ENCODE assay signal across 34 cellular contexts in genomic region chr6:70216767-70217166, GRCh38.
"Had no signal": no experiment of that assay in that cellular context is flagged by ENCODE, and none has a peak within 500 bp of the region (broad histone marks: within the 10 kb centered on the region; RNA-seq: fewer than 3 reads in every experiment).

No MANE protein-coding gene starts in this region.

- H3K27ac ChIP-seq: brain microvascular endothelial cell, coronary artery, esophagus muscularis mucosa, foreskin keratinocyte, gastrocnemius medialis, heart left ventricle, WERI-Rb-1 had no signal

- ATAC-seq: activated CD4-positive, alpha-beta T cell treated with anti-CD3 and anti-CD28 coated beads for 36 hours; activated CD8-positive, alpha-beta T cell treated with anti-CD3 and anti-CD28 coated beads for 36 hours; activated naive CD4-positive, alpha-beta T cell treated with anti-CD3 and anti-CD28 coated beads, Interleukin-2, amount 50 U/mL, for 72 hours; activated T-cell treated with anti-CD3 and anti-CD28 coated beads, Interleukin-2, amount 50 U/mL, for 72 hours; effector memory CD8-positive, alpha-beta T cell; foreskin keratinocyte; gastrocnemius medialis; heart left ventricle; T-helper 17 cell had no signal

- H3K4me3 ChIP-seq: coronary artery, esophagus muscularis mucosa, gastrocnemius medialis, heart left ventricle had no signal

- H3K36me3 ChIP-seq: brain microvascular endothelial cell, esophagus muscularis mucosa, gastrocnemius medialis, heart left ventricle, WERI-Rb-1 had no signal

- DNase-seq: activated CD4-positive, alpha-beta T cell treated with anti-CD3 and anti-CD28 coated beads for 36 hours; activated CD4-positive, alpha-beta T cell treated with anti-CD3 and anti-CD28 coated beads, Interleukin-2, amount 10 ng/mL, durations not matched to agents 7 days and 5 days; activated CD4-positive, alpha-beta T cell treated with anti-CD3 and anti-CD28 coated beads, Interleukin-2, amount 50 U/mL, for 48 hours; activated CD4-positive, CD25-positive, alpha-beta regulatory T cell; activated CD4-positive, CD25-positive, alpha-beta regulatory T cell treated with anti-CD3 and anti-CD28 coated beads, Interleukin-2, amount 50 U/mL, for 72 hours; activated CD8-positive, alpha-beta memory T cell treated with anti-CD3 and anti-CD28 coated beads for 24 hours; activated CD8-positive, alpha-beta T cell treated with anti-CD3 and anti-CD28 coated beads for 36 hours; activated gamma-delta T cell; activated naive CD4-positive, alpha-beta T cell; activated naive CD4-positive, alpha-beta T cell treated with anti-CD3 and anti-CD28 coated beads, Interleukin-2, amount 10 ng/mL, durations not matched to agents 7 days and 5 days; activated naive CD8-positive, alpha-beta T cell treated with anti-CD3 and anti-CD28 coated beads, Interleukin-2, amount 10 ng/mL, durations not matched to agents 7 days and 5 days; activated T-cell treated with anti-CD3 and anti-CD28 coated beads, Interleukin-2, amount 50 U/mL, for 1 hour; activated T-cell treated with anti-CD3 and anti-CD28 coated beads, Interleukin-2, amount 50 U/mL, for 72 hours; anterior cingulate cortex; brain microvascular endothelial cell; dermis blood vessel endothelial cell; effector CD4-positive, alpha-beta T cell; effector memory CD8-positive, alpha-beta T cell; erythroblast; foreskin keratinocyte; gastrocnemius medialis; glutamatergic neuron; heart left ventricle; T-helper 1 cell; T-helper 17 cell; T1000; WERI-Rb-1 had no signal

- H3K4me3 Mint-ChIP-seq: activated CD4-positive, alpha-beta T cell treated with anti-CD3 and anti-CD28 coated beads for 36 hours; activated CD4-positive, alpha-beta T cell treated with anti-CD3 and anti-CD28 coated beads, Interleukin-2, amount 10 ng/mL, durations not matched to agents 7 days and 5 days; activated CD8-positive, alpha-beta T cell treated with anti-CD3 and anti-CD28 coated beads for 36 hours; activated naive CD4-positive, alpha-beta T cell treated with anti-CD3 and anti-CD28 coated beads, Interleukin-2, amount 10 ng/mL, durations not matched to agents 7 days and 5 days; activated naive CD8-positive, alpha-beta T cell treated with anti-CD3 and anti-CD28 coated beads, Interleukin-2, amount 10 ng/mL, durations not matched to agents 7 days and 5 days; activated T-cell treated with anti-CD3 and anti-CD28 coated beads, Interleukin-2, amount 50 U/mL, for 72 hours; central memory CD8-positive, alpha-beta T cell; effector memory CD8-positive, alpha-beta T cell; T-helper 17 cell; T-helper 2 cell treated with Interferon-gamma antibody and Interleukin-4, amounts not matched to agents 5 μg/mL and 100 μg/mL, for 36 hours had no signal

- H3K4me1 ChIP-seq: gastrocnemius medialis, heart left ventricle had no signal

- FAIRE-seq: astrocyte, bronchial epithelial cell had no signal

- H3K27me3 Mint-ChIP-seq: activated naive CD4-positive, alpha-beta T cell treated with anti-CD3 and anti-CD28 coated beads, Interleukin-2, amount 10 ng/mL, durations not matched to agents 7 days and 5 days had no signal

- H3K4me1 Mint-ChIP-seq: activated CD4-positive, alpha-beta T cell treated with anti-CD3 and anti-CD28 coated beads for 36 hours; activated CD4-positive, alpha-beta T cell treated with anti-CD3 and anti-CD28 coated beads, Interleukin-2, amount 10 ng/mL, durations not matched to agents 7 days and 5 days; activated naive CD4-positive, alpha-beta T cell treated with anti-CD3 and anti-CD28 coated beads, Interleukin-2, amount 10 ng/mL, durations not matched to agents 7 days and 5 days; activated naive CD8-positive, alpha-beta T cell treated with anti-CD3 and anti-CD28 coated beads, Interleukin-2, amount 10 ng/mL, durations not matched to agents 7 days and 5 days; central memory CD8-positive, alpha-beta T cell; T-helper 17 cell had no signal

- H3K9me3 Mint-ChIP-seq: activated CD4-positive, alpha-beta T cell treated with anti-CD3 and anti-CD28 coated beads, Interleukin-2, amount 10 ng/mL, durations not matched to agents 7 days and 5 days; activated CD8-positive, alpha-beta T cell treated with anti-CD3 and anti-CD28 coated beads for 36 hours; activated naive CD4-positive, alpha-beta T cell treated with anti-CD3 and anti-CD28 coated beads, Interleukin-2, amount 10 ng/mL, durations not matched to agents 7 days and 5 days; activated naive CD4-positive, alpha-beta T cell treated with anti-CD3 and anti-CD28 coated beads, Interleukin-2, amount 50 U/mL, for 72 hours; activated naive CD8-positive, alpha-beta T cell treated with anti-CD3 and anti-CD28 coated beads, Interleukin-2, amount 10 ng/mL, durations not matched to agents 7 days and 5 days; activated T-cell treated with anti-CD3 and anti-CD28 coated beads, Interleukin-2, amount 50 U/mL, for 72 hours; central memory CD8-positive, alpha-beta T cell; effector memory CD8-positive, alpha-beta T cell; T-helper 2 cell treated with Interferon-gamma antibody and Interleukin-4, amounts not matched to agents 5 μg/mL and 100 μg/mL, for 36 hours had no signal

- H3K27me3 ChIP-seq: brain microvascular endothelial cell had no signal

- H3K27ac Mint-ChIP-seq: activated CD4-positive, alpha-beta T cell treated with anti-CD3 and anti-CD28 coated beads for 36 hours; activated CD4-positive, alpha-beta T cell treated with anti-CD3 and anti-CD28 coated beads, Interleukin-2, amount 10 ng/mL, durations not matched to agents 7 days and 5 days; activated CD8-positive, alpha-beta T cell treated with anti-CD3 and anti-CD28 coated beads for 36 hours; activated naive CD4-positive, alpha-beta T cell treated with anti-CD3 and anti-CD28 coated beads, Interleukin-2, amount 10 ng/mL, durations not matched to agents 7 days and 5 days; activated naive CD4-positive, alpha-beta T cell treated with anti-CD3 and anti-CD28 coated beads, Interleukin-2, amount 50 U/mL, for 72 hours; activated naive CD8-positive, alpha-beta T cell treated with anti-CD3 and anti-CD28 coated beads, Interleukin-2, amount 10 ng/mL, durations not matched to agents 7 days and 5 days; activated T-cell treated with anti-CD3 and anti-CD28 coated beads, Interleukin-2, amount 50 U/mL, for 72 hours; effector memory CD8-positive, alpha-beta T cell; T-helper 17 cell; T-helper 2 cell treated with Interferon-gamma antibody and Interleukin-4, amounts not matched to agents 5 μg/mL and 100 μg/mL, for 36 hours had no signal

- H3K36me3 Mint-ChIP-seq: activated naive CD4-positive, alpha-beta T cell treated with anti-CD3 and anti-CD28 coated beads, Interleukin-2, amount 10 ng/mL, durations not matched to agents 7 days and 5 days; activated naive CD4-positive, alpha-beta T cell treated with anti-CD3 and anti-CD28 coated beads, Interleukin-2, amount 50 U/mL, for 72 hours; activated naive CD8-positive, alpha-beta T cell treated with anti-CD3 and anti-CD28 coated beads, Interleukin-2, amount 10 ng/mL, durations not matched to agents 7 days and 5 days had no signal

- H3K9me3 ChIP-seq: esophagus muscularis mucosa, gastrocnemius medialis, heart left ventricle had no signal
